ENCODE assay signal across 8 cellular contexts in the genomic region with DNA sequence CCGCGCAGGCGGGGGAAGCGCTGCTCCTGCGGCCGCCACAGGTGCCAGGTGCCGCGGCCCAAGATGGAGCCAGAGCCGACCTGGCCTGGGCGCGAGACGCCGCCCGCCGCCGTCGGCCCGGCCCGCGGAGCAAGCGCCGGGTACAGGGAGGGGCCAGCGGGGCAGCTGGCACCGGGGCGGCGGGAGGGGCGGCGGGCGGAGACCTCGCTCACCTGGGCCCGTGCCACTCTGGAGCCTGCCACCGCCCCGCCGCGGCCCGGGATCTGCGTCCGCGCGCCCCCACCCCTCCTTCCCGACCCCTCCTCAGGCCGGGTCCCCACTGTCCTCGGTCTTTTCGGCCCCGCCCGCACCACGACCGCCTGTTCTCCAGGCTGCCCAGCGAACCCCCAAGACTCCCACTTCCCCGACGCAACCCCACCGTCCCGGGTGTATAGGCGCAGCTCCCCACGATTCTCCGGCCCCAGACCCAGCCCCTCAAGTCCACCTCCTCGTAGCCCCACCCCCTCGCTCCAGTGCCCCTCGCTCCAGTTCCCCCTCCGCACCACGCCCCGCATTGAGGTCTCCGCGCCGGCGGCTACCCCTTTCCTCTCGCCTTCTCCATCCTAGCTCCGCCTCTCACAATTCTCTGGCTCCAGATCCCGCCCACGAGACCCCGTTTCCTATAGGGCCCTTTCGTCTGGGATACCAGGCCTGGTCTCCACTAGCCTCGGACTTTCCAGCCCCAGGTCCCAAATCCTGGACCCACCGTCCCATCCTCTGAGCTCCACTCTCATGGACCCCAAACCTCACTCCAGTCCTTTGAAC. TPM values are rescaled to one million over a fixed set of nuclear protein-coding genes. Genes with fewer than 3 reads are reported as not detected.
DNase-seq lines count a peak whose midpoint lies in the region; ATAC-seq, FAIRE-seq and TF ChIP-seq lines count a peak whose summit lies in the region.

A gene (minus strand): TSS at position 144 of the 804 bp plus-strand sequence. CDS start 5,922 bp downstream, outside the sequence.

- ATAC-seq in GM23338, result peak; percentile 59
- peak in 1 of 2 donors; percentile 5 for ATAC-seq in right cardiac atrium

- no peak for TF ChIP-seq CTCF in GM23338 (conservative IDR thresholded peaks at IDR 0.05; ENCODE audit: low read depth in 2 of 2)

- peaks cover 11% of the 10 kb centered on the region for H3K27me3 Mint-ChIP-seq in GM23338 (ENCODE audit: insufficient read depth, low read depth, poor library complexity)

- 5% methylated on average over 74 of the region's 74 CpGs for WGBS in right cardiac atrium

- intact Hi-C loops in right cardiac atrium (cut with DNase I), result no loop called here

- peak within 1 kb of the TSS; percentile 73 for H3K4me3 Mint-ChIP-seq in GM23338

- peaks cover 4% of the 10 kb centered on the region for H3K36me3 ChIP-seq in GM23338 (ENCODE audit: insufficient read depth)

- DNase-seq in GM23338 (ENCODE audit: low spot score), result peak; percentile 93
- peak; percentile 54 for DNase-seq in activated CD8-positive, alpha-beta memory T cell treated with anti-CD3 and anti-CD28 coated beads, Interleukin-2, amount 50 U/mL, for 48 hours
- peak in 2 of 3 donors; percentile 58 to 72 for DNase-seq in right cardiac atrium
- peak; percentile 54 for DNase-seq in retina
- no peak for DNase-seq in NCI-H1092 (lab: John Stamatoyannopoulos, UW)
- no peak for DNase-seq in SK-N-DZ (ENCODE audit: low spot score)
- DNase-seq in NCI-H146 treated with DMSO at 0.1 percent for 48 hours (lab: John Stamatoyannopoulos, UW; ENCODE audit: unreplicated experiment), result no peak
- DNase-seq in RCC 7860 (ENCODE audit: low spot score), result no peak

- H3K9me3 ChIP-seq in right cardiac atrium (ENCODE audit: control insufficient read depth, low read length), result no peaks in the 10 kb centered on the region

- peaks cover 4% of the 10 kb centered on the region; the same call in 1 of the 2 replicates for H3K9me2 ChIP-seq in GM23338 (ENCODE audit: insufficient read depth)

- H3K4me1 ChIP-seq in GM23338 (ENCODE audit: insufficient read depth) (peaks cover 20% of the 10 kb centered on the region), right cardiac atrium (ENCODE audit: control insufficient read depth, insufficient read depth, low read length) (no peaks in the 10 kb centered on the region)

- H2AFZ ChIP-seq in GM23338, result peak within 1 kb of the TSS; percentile 100

- H3K4me1 Mint-ChIP-seq in GM23338, result peaks cover 4% of the 10 kb centered on the region; the same call in 2 of the 3 replicates

- H3K9me3 Mint-ChIP-seq in GM23338, result peaks cover 3% of the 10 kb centered on the region; the same call in 1 of the 3 replicates

- peaks cover 10% of the 10 kb centered on the region; the same call in 1 of the 2 replicates for H3K79me2 ChIP-seq in GM23338 (replicated peaks; ENCODE audit: insufficient read depth)

- peak within 1 kb of the TSS; percentile 100 for H3K4me2 ChIP-seq in GM23338

- no peaks in the 10 kb centered on the region for H3K36me3 Mint-ChIP-seq in GM23338 (ENCODE audit: low read depth)

- peak within 1 kb of the TSS; percentile 96 for H3K4me3 ChIP-seq in GM23338
- H3K4me3 ChIP-seq in right cardiac atrium (ENCODE audit: low read length), result peak within 1 kb of the TSS; percentile 45

- H3K27ac Mint-ChIP-seq in GM23338, result peak within 1 kb of the TSS; percentile 4

- no peak within 1 kb of the TSS for H3K27ac ChIP-seq in GM23338 (ENCODE audit: low read depth)
- H3K27ac ChIP-seq in right cardiac atrium (ENCODE audit: low read length), result no peak within 1 kb of the TSS

- peaks cover 27% of the 10 kb centered on the region for H4K20me1 ChIP-seq in GM23338 (replicated peaks; ENCODE audit: insufficient read depth)

- FAIRE-seq in RCC 7860 (lab: Jason Lieb, UNC), result no peak

- 0 out of 2 replicates have a peak, but pooled peaks cover 6% of the 10 kb centered on the region for H3F3A ChIP-seq in GM23338 (replicated peaks; ENCODE audit: low read depth)

- H3K27me3 ChIP-seq in GM23338 (ENCODE audit: insufficient read depth) (peaks cover 16% of the 10 kb centered on the region), right cardiac atrium (ENCODE audit: control insufficient read depth, insufficient read depth) (no peaks in the 10 kb centered on the region)

TF ChIP-seq in GM23338, 12 proteins besides CTCF, POLR2A, EP300 and RAD21:
- TF ChIP-seq EZH2phosphoT487 (IDR thresholded peaks at IDR 0.05; ENCODE audit: unreplicated experiment) (no peak), ZNF114 (CRISPR knock-in tag; IDR thresholded peaks at IDR 0.05) (0 out of 2 replicates have a peak, but pooled peaks have one; percentile 64), POLR2AphosphoS5 (IDR thresholded peaks at IDR 0.05; ENCODE audit: low read depth) (peak; percentile 55; the same call in 1 of the 2 replicates)

RNA-seq across cellular contexts. Expression of the gene that starts here (rescaled TPM):
- total RNA-seq in GM23338 (2014; rRNA removed; shearing (Covaris generic)), result 24.4 and 28.5 TPM in 2 replicates
- 2.9 and 3.0 TPM in 2 replicates for polyA plus RNA-seq in GM23338 (2016; fragmentation: Nextera tagmentation; extraction: Ambion mirVana)
- not detected for total RNA-seq in right cardiac atrium
- not detected for polyA plus RNA-seq in right cardiac atrium
- not detected in 2 replicates for polyA plus RNA-seq in SK-N-DZ (2014; cell fraction: cytosol; rRNA removed)
- not detected in 2 replicates for polyA plus RNA-seq in SK-N-DZ (2014; cell fraction: nucleus; rRNA removed)

Comparison
In these comparisons a context has a peak if more than half of its experiments do, and no peak if none do; other contexts are left out.
1. RNA of the gene that starts here (total RNA-seq): 24.4 to 28.5 TPM in GM23338; not detected in right cardiac atrium; every median in the first group is over 10 times any median in the second.
2. Peak in DNase-seq and H3K4me3 ChIP-seq in right cardiac atrium; RNA of the gene not detected or under 1 TPM.
3. DNase-seq: peak in GM23338 (single experiment), activated CD8-positive, alpha-beta memory T cell treated with anti-CD3 and anti-CD28 coated beads, Interleukin-2, amount 50 U/mL, for 48 hours (single experiment) and retina (single experiment); none in NCI-H1092 (single experiment), SK-N-DZ (single experiment), NCI-H146 treated with DMSO at 0.1 percent for 48 hours (single experiment) and RCC 7860 (single experiment).